11 cellular contexts compared by ENCODE assay signal in genomic region chr22:43925433-43926348, GRCh38. TPM values are rescaled to one million over a fixed set of nuclear protein-coding genes. Genes with fewer than 3 reads are reported as not detected.
DNase-seq lines count a peak whose midpoint lies in the region; ATAC-seq, FAIRE-seq and TF ChIP-seq lines count a peak whose summit lies in the region.
"Had no signal": no experiment of that assay in that cellular context is flagged by ENCODE, and none has a peak within 500 bp of the region (broad histone marks: within the 10 kb centered on the region; RNA-seq: fewer than 3 reads in every experiment).

No MANE protein-coding gene starts in this region.

- no peak for TF ChIP-seq EP300 in A549 (IDR thresholded peaks at IDR 0.05)

- H3K9me3 ChIP-seq in A549 (no peaks in the 10 kb centered on the region), colonic mucosa (no peaks in the 10 kb centered on the region)

- 0 out of 3 replicates have a peak overlapping the region, but pooled peaks have one; percentile 90 for H3K4me2 ChIP-seq in A549

- no peak overlapping the region for H3K9ac ChIP-seq in colonic mucosa (ENCODE audit: low read depth in 2 of 2, low read length in 2 of 2)
- H3K9ac ChIP-seq: GM23248 had no signal

- CTCF ChIA-PET in A549 (lab: Yijun Ruan, JAX) = interaction anchor here (1.0 to 1.6 kb wide), 3 partner anchors 8 to 41 kb away, joined by 3 read pairs; no protein-coding TSS in a partner anchor

- no peak for TF ChIP-seq POLR2A in A549 (IDR thresholded peaks at IDR 0.05; ENCODE audit: low read length)

- H3K4me1 ChIP-seq in A549 = peaks cover 13% of the 10 kb centered on the region; the same call in 2 of the 3 replicates
- H3K4me1 ChIP-seq in colonic mucosa = peaks cover 7% of the 10 kb centered on the region

- DNase-seq in A549 (ENCODE audit: low read depth in 1 of 2, low spot score in 1 of 2) (no peak), HCEC 1CT (peak; percentile 42), amniotic epithelial cell (ENCODE audit: low read depth) (peak; percentile 58), kidney tubule cell (ENCODE audit: low spot score) (peak; percentile 29), RCC 7860 (ENCODE audit: low spot score) (no peak), colonic mucosa (no peak)
- DNase-seq: GM23248; stimulated activated CD4-positive, alpha-beta T cell treated with anti-CD3 and anti-CD28 coated beads, Interleukin-4, amount 100 ng/mL, for 1 hour had no signal

- ATAC-seq in A549 (no peak), GM21723 (IDR thresholded peaks at IDR 0.05; ENCODE audit: unreplicated experiment) (no peak), GM19452 (IDR thresholded peaks at IDR 0.05; ENCODE audit: unreplicated experiment) (no peak)

- TF ChIP-seq CTCF in A549 (IDR thresholded peaks at IDR 0.05) = no peak
- no peak for TF ChIP-seq CTCF in colonic mucosa (IDR thresholded peaks at IDR 0.05)

- peaks cover 7% of the 10 kb centered on the region for H3K27me3 ChIP-seq in colonic mucosa

- H3K27ac ChIP-seq in A549 = peak overlapping the region in 1 of 2 experiments; percentile 36; a peak in 1 of 6 replicates
- H3K27ac ChIP-seq in colonic mucosa = no peak overlapping the region
- H3K27ac ChIP-seq: GM23248 had no signal

- H3K36me3 ChIP-seq in colonic mucosa = no peaks in the 10 kb centered on the region

- intact Hi-C loops in colonic mucosa (cut with DNase I) = no loop called here

- no peak for TF ChIP-seq RAD21 in A549 (conservative IDR thresholded peaks at IDR 0.05 in 1 of 2, IDR thresholded peaks at IDR 0.05 in 1 of 2)

- H3K4me3 ChIP-seq in A549 (no peak overlapping the region), colonic mucosa (no peak overlapping the region)
- H3K4me3 ChIP-seq: GM23248 had no signal

- FAIRE-seq in A549 (lab: Jason Lieb, UNC) = no peak
- FAIRE-seq in RCC 7860 (lab: Jason Lieb, UNC) = no peak

- POLR2A ChIA-PET in A549 (lab: Yijun Ruan, JAX) = no interaction called here

- 73% methylated on average over 5 of the region's 6 CpGs for WGBS in A549 (ENCODE audit: missing lambda C conversion rate)

TF ChIP-seq in A549, 52 proteins besides CTCF, POLR2A, EP300 and RAD21:
- TF ChIP-seq MAFK (IDR thresholded peaks at IDR 0.05; ENCODE audit: partially characterized antibody) (no peak), HDAC2 (IDR thresholded peaks at IDR 0.05) (no peak), HEYL (CRISPR knock-in tag; IDR thresholded peaks at IDR 0.05) (no peak), CBX8 (IDR thresholded peaks at IDR 0.05) (no peak), NR3C1 (IDR thresholded peaks at IDR 0.05) (no peak), EHMT2 (IDR thresholded peaks at IDR 0.05; ENCODE audit: low read depth) (no peak), MAX (IDR thresholded peaks at IDR 0.05) (no peak), RCOR1 (IDR thresholded peaks at IDR 0.05; ENCODE audit: low read depth, low read length) (no peak), GATA3 (IDR thresholded peaks at IDR 0.05; ENCODE audit: borderline replicate concordance) (no peak), USF2 (IDR thresholded peaks at IDR 0.05) (no peak), ZFP36 (IDR thresholded peaks at IDR 0.05; ENCODE audit: borderline replicate concordance, partially characterized antibody) (no peak), CBX2 (IDR thresholded peaks at IDR 0.05; ENCODE audit: borderline replicate concordance, low read depth) (no peak), RARB (CRISPR knock-in tag; IDR thresholded peaks at IDR 0.05) (no peak), SREBF2 (IDR thresholded peaks at IDR 0.05) (no peak), JUN (IDR thresholded peaks at IDR 0.05) (no peak), BCL3 (IDR thresholded peaks at IDR 0.05) (no peak), BHLHE40 (IDR thresholded peaks at IDR 0.05; ENCODE audit: low read depth, low read length) (no peak), TFCP2L1 (CRISPR knock-in tag; IDR thresholded peaks at IDR 0.05) (no peak), ELK1 (IDR thresholded peaks at IDR 0.05; ENCODE audit: low read depth, low read length) (no peak), MYC (IDR thresholded peaks at IDR 0.05; ENCODE audit: borderline replicate concordance, low read length) (no peak)
TF ChIP-seq in A549: peak in this region for 0.

RNA-seq across cellular contexts. Expression of gene PNPLA3, which starts 2.1 kb away (rescaled TPM):
- polyA plus RNA-seq in A549 (2011; rRNA removed) (1.3 TPM in 2 replicates), A549 (2017; fragmentation: RNase III; extraction: RNeasy Plus Mini Kit Qiagen cat#74134 plus additional on column Dnase treatment) (1.00 to 1.8 TPM (median 1.3 TPM) in 3 replicates)
- polyA plus RNA-seq in A549 (2012; cell fraction: cytosol; rRNA removed) = 0.99 and 1.2 TPM in 2 replicates
- 2.2 and 2.3 TPM in 2 replicates for polyA plus RNA-seq in A549 (2012; cell fraction: nucleus; rRNA removed)
- polyA minus RNA-seq in A549 (2011; rRNA and poly(A)+ RNA removed) = 1.2 and 1.6 TPM in 2 replicates
- 1 to 10 TPM in 1 of 2 donors, under 1 TPM in 1; 0.15 to 1.6 TPM for total RNA-seq in colonic mucosa

RNA-seq across cellular contexts. Expression of gene SAMM50, which starts 29.6 kb away (rescaled TPM):
- polyA plus RNA-seq in A549 (2011; rRNA removed) = 37.1 and 51.4 TPM in 2 replicates
- 31.9 and 32.9 TPM in 2 replicates for polyA plus RNA-seq in A549 (2012; cell fraction: cytosol; rRNA removed)
- 25.3 and 36.5 TPM in 2 replicates for polyA plus RNA-seq in A549 (2012; cell fraction: nucleus; rRNA removed)
- polyA plus RNA-seq in A549 (2017; fragmentation: RNase III; extraction: RNeasy Plus Mini Kit Qiagen cat#74134 plus additional on column Dnase treatment) = 49.3 to 50.8 TPM (median 49.3 TPM) in 3 replicates
- polyA minus RNA-seq in A549 (2011; rRNA and poly(A)+ RNA removed) = 29.6 and 33.1 TPM in 2 replicates
- total RNA-seq in colonic mucosa = 10 to 100 TPM; 40.7 to 49.5 TPM

RNA-seq across cellular contexts. Expression of gene PNPLA5, which starts 33.9 kb away (rescaled TPM):
- not detected in 2 replicates for polyA plus RNA-seq in A549 (2011; rRNA removed)
- not detected in 2 replicates for polyA plus RNA-seq in A549 (2012; cell fraction: cytosol; rRNA removed)
- not detected in 2 replicates for polyA plus RNA-seq in A549 (2012; cell fraction: nucleus; rRNA removed)
- polyA plus RNA-seq in A549 (2017; fragmentation: RNase III; extraction: RNeasy Plus Mini Kit Qiagen cat#74134 plus additional on column Dnase treatment) = not detected in 3 replicates
- not detected in 2 replicates for polyA minus RNA-seq in A549 (2011; rRNA and poly(A)+ RNA removed)
- total RNA-seq in colonic mucosa = not detected
- total RNA-seq: glomerular endothelial cell, GM23248 had no signal
- polyA plus RNA-seq: GM23248 had no signal

Comparison
In these comparisons a context has a peak if more than half of its experiments do, and no peak if none do; other contexts are left out.
1. DNase-seq: peak in HCEC 1CT (single experiment), amniotic epithelial cell (single experiment) and kidney tubule cell (single experiment); none in A549 (0 of 2), RCC 7860 (single experiment) and colonic mucosa (single experiment).